Comparison of ENCODE assay signal across 8 cellular contexts in the genomic region with DNA sequence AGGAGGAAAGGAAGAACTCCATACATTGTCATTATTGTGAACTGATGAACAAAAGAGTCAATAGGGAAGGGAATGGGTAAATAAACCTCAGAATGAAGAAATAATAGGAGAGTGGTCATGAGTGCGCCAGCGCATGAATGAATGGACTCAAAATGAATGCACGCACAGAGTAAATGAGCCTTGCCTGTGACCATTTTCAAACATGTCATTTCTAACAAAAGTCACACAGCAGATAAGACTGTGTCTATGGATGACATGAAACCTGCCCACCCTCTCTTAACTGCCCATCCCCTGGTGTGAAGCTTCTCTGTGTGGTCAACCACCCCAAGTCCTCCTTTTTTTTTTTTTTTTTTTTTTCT.
DNase-seq lines count a peak whose midpoint lies in the region; ATAC-seq and TF ChIP-seq lines count a peak whose summit lies in the region.

No MANE protein-coding gene starts in this region.

- peaks cover 0 to 11% (median 0%) of the 10 kb centered on the region in 9 donors for H3K4me1 ChIP-seq in heart right ventricle
- H3K4me1 ChIP-seq in upper lobe of right lung = peaks cover 5% of the 10 kb centered on the region

- H3K9me3 Mint-ChIP-seq in chondrocyte (ENCODE audit: low read depth) = no peaks in the 10 kb centered on the region

- H3K27me3 Mint-ChIP-seq in chondrocyte (ENCODE audit: low read depth) = peaks cover 49% of the 10 kb centered on the region

- H3K4me3 ChIP-seq in heart right ventricle (peak overlapping the region in 8 of 10 donors; percentile 36 to 79 (median 70)), upper lobe of right lung (no peak overlapping the region)

- no peak overlapping the region for H3K27ac Mint-ChIP-seq in chondrocyte (ENCODE audit: unreplicated experiment)

- no peak for ATAC-seq in heart right ventricle
- ATAC-seq in left cardiac atrium = no peak
- peak; percentile 20 for ATAC-seq in HG03175 (IDR thresholded peaks at IDR 0.05; ENCODE audit: unreplicated experiment)
- no peak for ATAC-seq in upper lobe of right lung

- no peaks in the 10 kb centered on the region for H3K36me3 ChIP-seq in heart right ventricle
- H3K36me3 ChIP-seq in upper lobe of right lung = no peaks in the 10 kb centered on the region

- H3K27ac ChIP-seq in heart right ventricle (peak overlapping the region in 1 of 10 donors; percentile 67), upper lobe of right lung (no peak overlapping the region)

- peak overlapping the region; percentile 91 for H3K4me3 Mint-ChIP-seq in chondrocyte (ENCODE audit: unreplicated experiment)

- H3K36me3 Mint-ChIP-seq in chondrocyte (ENCODE audit: low read depth) = no peaks in the 10 kb centered on the region

- H3K27me3 ChIP-seq in heart right ventricle = peaks cover 0 to 29% (median 8%) of the 10 kb centered on the region in 7 donors
- H3K27me3 ChIP-seq in upper lobe of right lung = no peaks in the 10 kb centered on the region

- 30 to 32% methylated on average over 3 of the region's 3 CpGs for WGBS in heart right ventricle, 2 donors

- intact Hi-C loops in heart right ventricle (cut with DNase I) (loop anchor here (1.0 to 10.0 kb wide), 13 partner anchors 113 to 1033 kb away; a partner anchor contains a TSS), left cardiac atrium (cut with DNase I) (loop anchor here (2.0 to 10.0 kb wide), 5 partner anchors 123 to 1033 kb away; a partner anchor contains a TSS), upper lobe of right lung (cut with DNase I) (loop anchor here (10.0 kb wide), 1 partner anchor 1033 kb away; no protein-coding TSS in a partner anchor)

- no peak for DNase-seq in heart right ventricle
- DNase-seq in left cardiac atrium = no peak
- no peak for DNase-seq in chondrocyte (ENCODE audit: low spot score)
- peak; percentile 6 for DNase-seq in upper lobe of right lung
- no peak for DNase-seq in SK-N-DZ (ENCODE audit: low spot score)
- no peak for DNase-seq in MV-4-11 (lab: John Stamatoyannopoulos, UW)
- no peak for DNase-seq in NCI-H82 (lab: John Stamatoyannopoulos, UW)

- peaks cover 8% of the 10 kb centered on the region for H3K4me1 Mint-ChIP-seq in chondrocyte (ENCODE audit: low read depth)

- H3K9me3 ChIP-seq in heart right ventricle = no peaks in the 10 kb centered on the region
- no peaks in the 10 kb centered on the region for H3K9me3 ChIP-seq in upper lobe of right lung

- TF ChIP-seq CTCF in heart right ventricle (IDR thresholded peaks at IDR 0.05) (peak in 2 of 9 donors; percentile 2 to 7), chondrocyte (IDR thresholded peaks at IDR 0.05) (peak; percentile 46), upper lobe of right lung (IDR thresholded peaks at IDR 0.05) (no peak)
